Comparison of ENCODE assay signal across 14 cellular contexts in genomic region chr17:76371656-76372628, GRCh38. TPM values are rescaled to one million over a fixed set of nuclear protein-coding genes. Genes with fewer than 3 reads are reported as not detected.
A peak's percentile ranks its signal among the peaks of the same experiment; 100 is the strongest.
DNase-seq lines count a peak whose midpoint lies in the region; ATAC-seq and TF ChIP-seq lines count a peak whose summit lies in the region.
"Had no signal": no experiment of that assay in that cellular context is flagged by ENCODE, and none has a peak within 500 bp of the region (broad histone marks: within the 10 kb centered on the region; RNA-seq: fewer than 3 reads in every experiment).

No MANE protein-coding gene starts in this region.

- no peak overlapping the region for H3K4me3 Mint-ChIP-seq in T-helper 17 cell
- H3K4me3 Mint-ChIP-seq in activated T-helper 2 cell treated with anti-CD3 and anti-CD28 coated beads, Interferon-gamma antibody, Interleukin-2, Interleukin-4, amounts not matched to agents 10 μg/mL and 5 μg/mL and 100 μg/mL, durations not matched to agents 14 hours and 24 hours and 36 hours (ENCODE audit: low read depth), result no peak overlapping the region
- H3K4me3 Mint-ChIP-seq: activated naive CD8-positive, alpha-beta T cell treated with anti-CD3 and anti-CD28 coated beads, Interleukin-2, amount 10 ng/mL, durations not matched to agents 7 days and 5 days; CD14-positive monocyte had no signal

- ATAC-seq in HG03280 (IDR thresholded peaks at IDR 0.05; ENCODE audit: unreplicated experiment), result no peak
- no peak for ATAC-seq in T-helper 17 cell
- ATAC-seq: HCT116, pancreas had no signal

- H3K27me3 Mint-ChIP-seq in T-helper 17 cell, result peaks cover 8% of the 10 kb centered on the region
- H3K27me3 Mint-ChIP-seq in activated T-helper 2 cell treated with anti-CD3 and anti-CD28 coated beads, Interferon-gamma antibody, Interleukin-2, Interleukin-4, amounts not matched to agents 10 μg/mL and 5 μg/mL and 100 μg/mL, durations not matched to agents 14 hours and 24 hours and 36 hours (ENCODE audit: low read depth), result no peaks in the 10 kb centered on the region

- in situ Hi-C loops in astrocyte of the spinal cord (cut with HindIII; ENCODE audit: low sequenced_read_pairs), result no loop called here

- no peaks in the 10 kb centered on the region for H3K9me3 Mint-ChIP-seq in activated T-helper 2 cell treated with anti-CD3 and anti-CD28 coated beads, Interferon-gamma antibody, Interleukin-2, Interleukin-4, amounts not matched to agents 10 μg/mL and 5 μg/mL and 100 μg/mL, durations not matched to agents 14 hours and 24 hours and 36 hours
- H3K9me3 Mint-ChIP-seq: activated naive CD8-positive, alpha-beta T cell treated with anti-CD3 and anti-CD28 coated beads, Interleukin-2, amount 10 ng/mL, durations not matched to agents 7 days and 5 days; CD14-positive monocyte had no signal

- DNase-seq in AG04449 (ENCODE audit: low read depth, low spot score) (peak; percentile 66), HFF-Myc (ENCODE audit: extremely low read depth, low read depth) (peak; percentile 91), astrocyte of the spinal cord (ENCODE audit: low read depth, low spot score) (peak; percentile 97), glomerular visceral epithelial cell (ENCODE audit: extremely low spot score) (peak; percentile 93), putamen (ENCODE audit: low spot score) (no peak), T-helper 17 cell (no peak)
- DNase-seq in activated T-helper 2 cell treated with anti-CD3 and anti-CD28 coated beads, Interferon-gamma antibody, Interleukin-2, Interleukin-4, amounts not matched to agents 10 μg/mL and 5 μg/mL and 100 μg/mL, durations not matched to agents 14 hours and 24 hours and 36 hours (ENCODE audit: low spot score), result no peak
- DNase-seq: activated naive CD8-positive, alpha-beta T cell treated with anti-CD3 and anti-CD28 coated beads, Interleukin-2, amount 10 ng/mL, durations not matched to agents 7 days and 5 days; NCI-H1105; pancreas; stimulated activated CD4-positive, alpha-beta T cell treated with anti-CD3 and anti-CD28 coated beads, Interleukin-2, amount 100 ng/mL, for 48 hours had no signal

- TF ChIP-seq CTCF in AG04449 (IDR thresholded peaks at IDR 0.05; ENCODE audit: insufficient read depth, low read length, missing control alignments) (no peak), HFF-Myc (IDR thresholded peaks at IDR 0.05; ENCODE audit: low read depth, low read length, missing control alignments) (no peak), astrocyte of the spinal cord (IDR thresholded peaks at IDR 0.05; ENCODE audit: low read depth, low read length) (no peak)

- no peaks in the 10 kb centered on the region for H3K9me3 ChIP-seq in T-helper 17 cell (ENCODE audit: control insufficient read depth, low read length, poor library complexity, severe bottlenecking)
- H3K9me3 ChIP-seq: pancreas had no signal

- POLR2A ChIA-PET in AG04449 (lab: Yijun Ruan, JAX), result interaction anchor here (0.6 to 3.4 kb wide), 4 partner anchors 10 to 18 kb away, joined by 3 to 37 read pairs (median 12); partner anchors contain the start of genes PRPSAP1 and SPHK1

- no peaks in the 10 kb centered on the region for H3K36me3 Mint-ChIP-seq in T-helper 17 cell (ENCODE audit: low read depth)
- no peaks in the 10 kb centered on the region for H3K36me3 Mint-ChIP-seq in activated T-helper 2 cell treated with anti-CD3 and anti-CD28 coated beads, Interferon-gamma antibody, Interleukin-2, Interleukin-4, amounts not matched to agents 10 μg/mL and 5 μg/mL and 100 μg/mL, durations not matched to agents 14 hours and 24 hours and 36 hours (ENCODE audit: low read depth)
- H3K36me3 Mint-ChIP-seq: activated naive CD8-positive, alpha-beta T cell treated with anti-CD3 and anti-CD28 coated beads, Interleukin-2, amount 10 ng/mL, durations not matched to agents 7 days and 5 days had no signal

- H3K27ac Mint-ChIP-seq in T-helper 17 cell, result no peak overlapping the region
- no peak overlapping the region for H3K27ac Mint-ChIP-seq in activated T-helper 2 cell treated with anti-CD3 and anti-CD28 coated beads, Interferon-gamma antibody, Interleukin-2, Interleukin-4, amounts not matched to agents 10 μg/mL and 5 μg/mL and 100 μg/mL, durations not matched to agents 14 hours and 24 hours and 36 hours
- H3K27ac Mint-ChIP-seq: activated naive CD8-positive, alpha-beta T cell treated with anti-CD3 and anti-CD28 coated beads, Interleukin-2, amount 10 ng/mL, durations not matched to agents 7 days and 5 days had no signal

- H3K4me1 Mint-ChIP-seq in T-helper 17 cell, result peaks cover 2% of the 10 kb centered on the region
- H3K4me1 Mint-ChIP-seq in activated T-helper 2 cell treated with anti-CD3 and anti-CD28 coated beads, Interferon-gamma antibody, Interleukin-2, Interleukin-4, amounts not matched to agents 10 μg/mL and 5 μg/mL and 100 μg/mL, durations not matched to agents 14 hours and 24 hours and 36 hours (ENCODE audit: low read depth), result peaks cover 4% of the 10 kb centered on the region
- H3K4me1 Mint-ChIP-seq: activated naive CD8-positive, alpha-beta T cell treated with anti-CD3 and anti-CD28 coated beads, Interleukin-2, amount 10 ng/mL, durations not matched to agents 7 days and 5 days had no signal

- CTCF ChIA-PET in AG04449 (lab: Yijun Ruan, JAX), result interaction anchor here (1.0 to 13.3 kb wide), 7 partner anchors 10 to 92 kb away, joined by 3 to 186 read pairs (median 5); partner anchors contain the start of genes PRPSAP1 and SPHK1

- no peak overlapping the region for H3K4me3 ChIP-seq in AG04449 (ENCODE audit: low read depth, low read length)
- H3K4me3 ChIP-seq in HFF-Myc (replicated peaks; ENCODE audit: low read depth, low read length), result no peak overlapping the region
- no peak overlapping the region for H3K4me3 ChIP-seq in astrocyte of the spinal cord (ENCODE audit: low read depth, low read length)
- H3K4me3 ChIP-seq: pancreas had no signal

- intact Hi-C loops in activated T-helper 2 cell treated with anti-CD3 and anti-CD28 coated beads, Interferon-gamma antibody, Interleukin-2, Interleukin-4, amounts not matched to agents 10 μg/mL and 5 μg/mL and 100 μg/mL, durations not matched to agents 14 hours and 24 hours and 36 hours (cut with micrococcal nuclease), result no loop called here

RNA-seq across cellular contexts. Expression of gene SPHK1, which starts 12.5 kb away (rescaled TPM):
- total RNA-seq in T-helper 17 cell, result 1 to 10 TPM; 2.4 to 6.0 TPM
- 16.0 and 16.4 TPM in 2 replicates for total RNA-seq in activated T-helper 2 cell treated with anti-CD3 and anti-CD28 coated beads, Interferon-gamma antibody, Interleukin-2, Interleukin-4, amounts not matched to agents 10 μg/mL and 5 μg/mL and 100 μg/mL, durations not matched to agents 14 hours and 24 hours and 36 hours

RNA-seq across cellular contexts. Expression of gene PRPSAP1, which starts 18.2 kb away (rescaled TPM):
- 10 to 100 TPM; 19.4 to 22.1 TPM for total RNA-seq in T-helper 17 cell
- 48.2 and 49.9 TPM in 2 replicates for total RNA-seq in activated T-helper 2 cell treated with anti-CD3 and anti-CD28 coated beads, Interferon-gamma antibody, Interleukin-2, Interleukin-4, amounts not matched to agents 10 μg/mL and 5 μg/mL and 100 μg/mL, durations not matched to agents 14 hours and 24 hours and 36 hours

Comparison
In these comparisons a context has a peak if more than half of its experiments do, and no peak if none do; other contexts are left out.
1. DNase-seq: peak in AG04449 (single experiment), HFF-Myc (single experiment), astrocyte of the spinal cord (single experiment) and glomerular visceral epithelial cell (single experiment); none in putamen (single experiment), T-helper 17 cell (0 of 3) and activated T-helper 2 cell treated with anti-CD3 and anti-CD28 coated beads, Interferon-gamma antibody, Interleukin-2, Interleukin-4, amounts not matched to agents 10 μg/mL and 5 μg/mL and 100 μg/mL, durations not matched to agents 14 hours and 24 hours and 36 hours (single experiment).